Comparison of ENCODE assay signal across 1 cellular context in genomic region chr11:3820971-3821370, GRCh38.
A peak's percentile ranks its signal among the peaks of the same experiment; 100 is the strongest.
TF ChIP-seq lines count a peak whose summit lies in the region.

No MANE protein-coding gene starts in this region.

TF ChIP-seq in K562, 482 proteins besides CTCF, POLR2A, EP300 and RAD21:
- no peak for TF ChIP-seq ZC3H4 (CRISPR knock-in tag; IDR thresholded peaks at IDR 0.05; ENCODE audit: borderline replicate concordance)
- peak; percentile 25 for TF ChIP-seq RBM25 (IDR thresholded peaks at IDR 0.05; ENCODE audit: low read depth, low read length, severe bottlenecking)
